1 cellular context compared by ENCODE assay signal in the genomic region with DNA sequence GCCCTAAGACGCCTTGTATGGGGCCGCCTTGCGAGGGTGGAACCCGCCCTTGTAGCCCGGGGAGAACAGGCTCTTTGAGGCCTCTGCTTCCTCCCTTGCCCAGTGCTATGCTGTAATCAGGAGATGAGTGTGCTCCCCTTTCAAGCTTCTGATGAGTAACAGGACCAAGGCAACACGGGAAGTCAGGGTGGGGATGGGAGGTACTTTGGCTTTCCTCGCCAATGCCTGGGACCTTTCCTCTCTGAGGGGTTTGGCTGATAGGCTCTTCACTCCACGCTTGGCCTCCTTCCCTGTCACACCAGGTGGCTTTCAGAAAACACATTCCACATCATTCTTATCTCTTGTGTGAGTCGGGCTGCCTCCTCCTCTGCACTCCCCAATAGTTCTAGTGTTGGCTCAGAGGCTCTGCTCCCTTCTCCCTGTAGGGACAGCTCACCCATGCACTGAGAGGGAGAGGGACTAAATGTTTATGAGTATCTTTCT.
TF ChIP-seq lines count a peak whose summit lies in the region.

No MANE protein-coding gene starts in this region.

TF ChIP-seq in H1, 55 proteins besides CTCF, POLR2A, EP300 and RAD21 (continued from another document):
- TF ChIP-seq, protein P1, sequence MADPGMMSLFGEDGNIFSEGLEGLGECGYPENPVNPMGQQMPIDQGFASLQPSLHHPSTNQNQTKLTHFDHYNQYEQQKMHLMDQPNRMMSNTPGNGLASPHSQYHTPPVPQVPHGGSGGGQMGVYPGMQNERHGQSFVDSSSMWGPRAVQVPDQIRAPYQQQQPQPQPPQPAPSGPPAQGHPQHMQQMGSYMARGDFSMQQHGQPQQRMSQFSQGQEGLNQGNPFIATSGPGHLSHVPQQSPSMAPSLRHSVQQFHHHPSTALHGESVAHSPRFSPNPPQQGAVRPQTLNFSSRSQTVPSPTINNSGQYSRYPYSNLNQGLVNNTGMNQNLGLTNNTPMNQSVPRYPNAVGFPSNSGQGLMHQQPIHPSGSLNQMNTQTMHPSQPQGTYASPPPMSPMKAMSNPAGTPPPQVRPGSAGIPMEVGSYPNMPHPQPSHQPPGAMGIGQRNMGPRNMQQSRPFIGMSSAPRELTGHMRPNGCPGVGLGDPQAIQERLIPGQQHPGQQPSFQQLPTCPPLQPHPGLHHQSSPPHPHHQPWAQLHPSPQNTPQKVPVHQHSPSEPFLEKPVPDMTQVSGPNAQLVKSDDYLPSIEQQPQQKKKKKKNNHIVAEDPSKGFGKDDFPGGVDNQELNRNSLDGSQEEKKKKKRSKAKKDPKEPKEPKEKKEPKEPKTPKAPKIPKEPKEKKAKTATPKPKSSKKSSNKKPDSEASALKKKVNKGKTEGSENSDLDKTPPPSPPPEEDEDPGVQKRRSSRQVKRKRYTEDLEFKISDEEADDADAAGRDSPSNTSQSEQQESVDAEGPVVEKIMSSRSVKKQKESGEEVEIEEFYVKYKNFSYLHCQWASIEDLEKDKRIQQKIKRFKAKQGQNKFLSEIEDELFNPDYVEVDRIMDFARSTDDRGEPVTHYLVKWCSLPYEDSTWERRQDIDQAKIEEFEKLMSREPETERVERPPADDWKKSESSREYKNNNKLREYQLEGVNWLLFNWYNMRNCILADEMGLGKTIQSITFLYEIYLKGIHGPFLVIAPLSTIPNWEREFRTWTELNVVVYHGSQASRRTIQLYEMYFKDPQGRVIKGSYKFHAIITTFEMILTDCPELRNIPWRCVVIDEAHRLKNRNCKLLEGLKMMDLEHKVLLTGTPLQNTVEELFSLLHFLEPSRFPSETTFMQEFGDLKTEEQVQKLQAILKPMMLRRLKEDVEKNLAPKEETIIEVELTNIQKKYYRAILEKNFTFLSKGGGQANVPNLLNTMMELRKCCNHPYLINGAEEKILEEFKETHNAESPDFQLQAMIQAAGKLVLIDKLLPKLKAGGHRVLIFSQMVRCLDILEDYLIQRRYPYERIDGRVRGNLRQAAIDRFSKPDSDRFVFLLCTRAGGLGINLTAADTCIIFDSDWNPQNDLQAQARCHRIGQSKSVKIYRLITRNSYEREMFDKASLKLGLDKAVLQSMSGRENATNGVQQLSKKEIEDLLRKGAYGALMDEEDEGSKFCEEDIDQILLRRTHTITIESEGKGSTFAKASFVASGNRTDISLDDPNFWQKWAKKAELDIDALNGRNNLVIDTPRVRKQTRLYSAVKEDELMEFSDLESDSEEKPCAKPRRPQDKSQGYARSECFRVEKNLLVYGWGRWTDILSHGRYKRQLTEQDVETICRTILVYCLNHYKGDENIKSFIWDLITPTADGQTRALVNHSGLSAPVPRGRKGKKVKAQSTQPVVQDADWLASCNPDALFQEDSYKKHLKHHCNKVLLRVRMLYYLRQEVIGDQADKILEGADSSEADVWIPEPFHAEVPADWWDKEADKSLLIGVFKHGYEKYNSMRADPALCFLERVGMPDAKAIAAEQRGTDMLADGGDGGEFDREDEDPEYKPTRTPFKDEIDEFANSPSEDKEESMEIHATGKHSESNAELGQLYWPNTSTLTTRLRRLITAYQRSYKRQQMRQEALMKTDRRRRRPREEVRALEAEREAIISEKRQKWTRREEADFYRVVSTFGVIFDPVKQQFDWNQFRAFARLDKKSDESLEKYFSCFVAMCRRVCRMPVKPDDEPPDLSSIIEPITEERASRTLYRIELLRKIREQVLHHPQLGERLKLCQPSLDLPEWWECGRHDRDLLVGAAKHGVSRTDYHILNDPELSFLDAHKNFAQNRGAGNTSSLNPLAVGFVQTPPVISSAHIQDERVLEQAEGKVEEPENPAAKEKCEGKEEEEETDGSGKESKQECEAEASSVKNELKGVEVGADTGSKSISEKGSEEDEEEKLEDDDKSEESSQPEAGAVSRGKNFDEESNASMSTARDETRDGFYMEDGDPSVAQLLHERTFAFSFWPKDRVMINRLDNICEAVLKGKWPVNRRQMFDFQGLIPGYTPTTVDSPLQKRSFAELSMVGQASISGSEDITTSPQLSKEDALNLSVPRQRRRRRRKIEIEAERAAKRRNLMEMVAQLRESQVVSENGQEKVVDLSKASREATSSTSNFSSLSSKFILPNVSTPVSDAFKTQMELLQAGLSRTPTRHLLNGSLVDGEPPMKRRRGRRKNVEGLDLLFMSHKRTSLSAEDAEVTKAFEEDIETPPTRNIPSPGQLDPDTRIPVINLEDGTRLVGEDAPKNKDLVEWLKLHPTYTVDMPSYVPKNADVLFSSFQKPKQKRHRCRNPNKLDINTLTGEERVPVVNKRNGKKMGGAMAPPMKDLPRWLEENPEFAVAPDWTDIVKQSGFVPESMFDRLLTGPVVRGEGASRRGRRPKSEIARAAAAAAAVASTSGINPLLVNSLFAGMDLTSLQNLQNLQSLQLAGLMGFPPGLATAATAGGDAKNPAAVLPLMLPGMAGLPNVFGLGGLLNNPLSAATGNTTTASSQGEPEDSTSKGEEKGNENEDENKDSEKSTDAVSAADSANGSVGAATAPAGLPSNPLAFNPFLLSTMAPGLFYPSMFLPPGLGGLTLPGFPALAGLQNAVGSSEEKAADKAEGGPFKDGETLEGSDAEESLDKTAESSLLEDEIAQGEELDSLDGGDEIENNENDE (IDR thresholded peaks at IDR 0.05; ENCODE audit: insufficient replicate concordance, low read length) = no peak
- TF ChIP-seq BACH1 (IDR thresholded peaks at IDR 0.05; ENCODE audit: low read length) (no peak), SP4 (IDR thresholded peaks at IDR 0.05; ENCODE audit: low read length) (no peak), ZNF274 (IDR thresholded peaks at IDR 0.05; ENCODE audit: borderline replicate concordance, extremely low read depth, low read length) (no peak), BRCA1 (IDR thresholded peaks at IDR 0.05; ENCODE audit: low read depth, low read length) (no peak)
